In the genomic region with DNA sequence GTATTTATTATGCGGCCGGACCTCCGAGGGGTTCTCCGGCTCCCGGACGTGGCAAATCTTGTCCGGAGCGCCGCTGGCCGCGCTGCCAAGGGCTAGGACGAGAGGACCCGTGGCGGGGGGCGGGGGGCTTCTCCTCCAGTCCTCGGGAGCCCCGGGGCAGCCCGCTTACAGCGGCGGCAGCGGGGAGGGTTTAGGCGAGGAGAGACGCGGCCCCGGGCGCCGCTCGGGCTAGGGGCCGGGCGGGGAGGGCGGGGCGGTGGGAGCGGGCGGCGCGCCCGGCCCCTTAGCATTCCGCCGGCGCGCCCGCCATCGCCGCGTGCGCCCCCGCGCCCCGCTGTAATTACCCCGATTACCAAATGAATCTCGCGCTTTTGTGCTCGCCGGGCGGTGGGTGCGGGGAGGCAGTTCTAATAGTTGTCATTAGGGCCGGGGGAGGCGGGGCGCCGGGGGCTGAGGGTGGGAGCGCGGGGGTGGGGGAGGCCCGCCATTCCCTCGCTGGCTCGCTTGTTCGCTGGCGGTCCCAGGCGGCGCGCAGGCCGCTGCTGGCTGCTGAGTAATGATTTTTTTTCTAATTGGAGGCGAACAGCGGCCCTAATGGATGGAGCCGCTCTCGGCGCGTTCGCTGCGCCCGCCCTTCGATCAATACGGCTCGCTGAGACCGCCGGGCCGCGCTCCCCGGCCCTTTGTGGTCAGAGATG, we compare ENCODE assay signal across 9 cellular contexts.
DNase-seq lines count a peak whose midpoint lies in the region; ATAC-seq lines count a peak whose summit lies in the region.
"Had no signal": no experiment of that assay in that cellular context is flagged by ENCODE, and none has a peak within 500 bp of the region (broad histone marks: within the 10 kb centered on the region; RNA-seq: fewer than 3 reads in every experiment).

No MANE protein-coding gene starts in this region.

- H3K4me3 Mint-ChIP-seq in activated T-cell treated with anti-CD3 and anti-CD28 coated beads, Interleukin-2, amount 50 U/mL, for 72 hours: peak overlapping the region; percentile 78 to 82

- H3K9me3 ChIP-seq in HUES6 (ENCODE audit: control insufficient read depth, insufficient read depth, low read depth, low read length) (peaks cover 20% of the 10 kb centered on the region; the same call in 1 of the 2 replicates), iPS-18c (ENCODE audit: control insufficient read depth, insufficient read depth, low read length) (peaks cover 4% of the 10 kb centered on the region), Karpas-422 (ENCODE audit: low read length) (no peaks in the 10 kb centered on the region)
- H3K9me3 ChIP-seq: adrenal gland had no signal

- H3K9me2 ChIP-seq in Karpas-422 (replicated peaks; ENCODE audit: insufficient read depth, low read length): no peaks in the 10 kb centered on the region

- H3K4me1 ChIP-seq in HUES6 (ENCODE audit: control insufficient read depth, insufficient read depth, low read length): peaks cover 46% of the 10 kb centered on the region
- no peaks in the 10 kb centered on the region for H3K4me1 ChIP-seq in Karpas-422 (ENCODE audit: low read length)
- H3K4me1 ChIP-seq: adrenal gland had no signal

- no peaks in the 10 kb centered on the region for H3K9me3 Mint-ChIP-seq in activated T-cell treated with anti-CD3 and anti-CD28 coated beads, Interleukin-2, amount 50 U/mL, for 72 hours

- DNase-seq in AG20443 (ENCODE audit: low spot score): peak; percentile 58
- peak in 1 of 2 donors; percentile 11 for DNase-seq in activated T-cell treated with anti-CD3 and anti-CD28 coated beads, Interleukin-2, amount 50 U/mL, for 72 hours
- peak; percentile 31 for DNase-seq in stimulated activated CD8-positive, alpha-beta memory T cell treated with anti-CD3 and anti-CD28 coated beads, Interleukin-4, amount 100 ng/mL, for 48 hours
- DNase-seq in Karpas-422: no peak
- DNase-seq in NCI-H2196 (lab: John Stamatoyannopoulos, UW; ENCODE audit: unreplicated experiment): no peak

- H3K9ac ChIP-seq in HUES6 (ENCODE audit: low read length): peak overlapping the region; percentile 67
- H3K9ac ChIP-seq in Karpas-422 (ENCODE audit: low read length): no peak overlapping the region

- peaks cover 63% of the 10 kb centered on the region for H3K27me3 Mint-ChIP-seq in activated T-cell treated with anti-CD3 and anti-CD28 coated beads, Interleukin-2, amount 50 U/mL, for 72 hours (ENCODE audit: low read depth)

- peak; percentile 44 to 61 for ATAC-seq in activated T-cell treated with anti-CD3 and anti-CD28 coated beads, Interleukin-2, amount 50 U/mL, for 72 hours (replicated peaks in 1 of 2)
- no peak for ATAC-seq in HG03097 (IDR thresholded peaks at IDR 0.05; ENCODE audit: low FRiP score, unreplicated experiment)

- H3K4me3 ChIP-seq in HUES6 (ENCODE audit: low read depth, low read length): peak overlapping the region; percentile 49
- peak overlapping the region; percentile 41 for H3K4me3 ChIP-seq in iPS-18c (ENCODE audit: insufficient read depth, low read depth, low read length)
- no peak overlapping the region for H3K4me3 ChIP-seq in Karpas-422 (ENCODE audit: low read length)

- no peak overlapping the region for H2AFZ ChIP-seq in Karpas-422 (ENCODE audit: low read length)

- peaks cover 3 to 5% of the 10 kb centered on the region in 2 donors for H3K36me3 Mint-ChIP-seq in activated T-cell treated with anti-CD3 and anti-CD28 coated beads, Interleukin-2, amount 50 U/mL, for 72 hours (ENCODE audit: insufficient read depth in 2 of 2)

- no peaks in the 10 kb centered on the region for H3K79me2 ChIP-seq in Karpas-422 (ENCODE audit: low read length)

- H4K20me1 ChIP-seq in Karpas-422 (ENCODE audit: insufficient read depth, low read depth, low read length): peaks cover 9% of the 10 kb centered on the region; the same call in 1 of the 2 replicates

- no peak overlapping the region for H3K27ac Mint-ChIP-seq in activated T-cell treated with anti-CD3 and anti-CD28 coated beads, Interleukin-2, amount 50 U/mL, for 72 hours

- peak overlapping the region; percentile 50; the same call in 1 of the 2 replicates for H3K27ac ChIP-seq in HUES6 (ENCODE audit: low read depth, low read length)
- no peak overlapping the region for H3K27ac ChIP-seq in Karpas-422 (ENCODE audit: low read length)

- H3K27me3 ChIP-seq in HUES6 (ENCODE audit: control insufficient read depth, insufficient read depth, low read length): no peaks in the 10 kb centered on the region
- no peaks in the 10 kb centered on the region for H3K27me3 ChIP-seq in Karpas-422 (ENCODE audit: low read length)

- H3K4me2 ChIP-seq in Karpas-422 (ENCODE audit: low read depth, low read length, poor library complexity, severe bottlenecking): no peak overlapping the region

- H3K36me3 ChIP-seq in HUES6 (ENCODE audit: control insufficient read depth, insufficient read depth, low read length) (no peaks in the 10 kb centered on the region), Karpas-422 (ENCODE audit: insufficient read depth, low read length) (no peaks in the 10 kb centered on the region)
- H3K36me3 ChIP-seq: adrenal gland had no signal

- H3K4me1 Mint-ChIP-seq in activated T-cell treated with anti-CD3 and anti-CD28 coated beads, Interleukin-2, amount 50 U/mL, for 72 hours (ENCODE audit: low read depth): peaks cover 35% of the 10 kb centered on the region

Comparison
In these comparisons a context has a peak if more than half of its experiments do, and no peak if none do; other contexts are left out.
1. DNase-seq: peak in AG20443 (single experiment) and stimulated activated CD8-positive, alpha-beta memory T cell treated with anti-CD3 and anti-CD28 coated beads, Interleukin-4, amount 100 ng/mL, for 48 hours (single experiment); none in Karpas-422 (single experiment) and NCI-H2196 (single experiment).